17 cellular contexts compared by ENCODE assay signal in the genomic region with DNA sequence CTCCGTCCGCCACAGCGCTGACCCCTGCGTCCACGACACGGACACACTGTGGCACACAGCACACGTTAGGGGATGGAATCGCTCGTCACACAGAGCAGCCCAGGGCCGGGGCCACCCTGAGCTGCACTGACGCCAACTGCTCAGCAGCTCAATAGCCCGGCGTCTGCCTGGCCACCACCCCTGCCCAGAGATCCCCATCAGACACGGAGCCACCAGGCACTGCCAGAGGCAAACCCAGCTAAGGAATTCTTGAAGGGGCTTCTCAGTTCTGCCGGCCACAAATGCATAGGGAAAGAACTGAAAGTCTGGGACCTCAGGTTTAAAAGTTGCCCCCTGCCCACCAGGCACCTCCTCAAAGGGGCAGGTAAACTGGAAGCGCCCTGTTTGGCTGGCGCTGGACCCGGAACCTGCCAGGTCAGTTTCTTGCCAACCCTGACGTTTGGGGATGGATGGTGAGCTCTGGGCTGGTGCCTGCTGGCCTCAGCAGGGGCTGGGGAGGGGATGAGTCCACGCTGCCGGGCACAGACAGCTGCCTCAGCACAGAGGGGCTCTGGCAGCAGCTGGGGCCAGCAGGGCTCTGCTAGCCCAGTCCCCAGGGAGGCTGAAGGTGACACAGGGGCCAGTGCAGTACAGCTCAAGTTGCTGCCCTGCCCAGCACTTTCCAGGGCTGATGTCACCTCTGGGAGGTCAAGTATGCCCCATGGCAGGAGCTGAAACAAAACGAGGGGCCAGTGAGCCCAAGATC. TPM values are rescaled to one million over a fixed set of nuclear protein-coding genes. Genes with fewer than 3 reads are reported as not detected.
DNase-seq lines count a peak whose midpoint lies in the region; ATAC-seq and TF ChIP-seq lines count a peak whose summit lies in the region.
"Had no signal": no experiment of that assay in that cellular context is flagged by ENCODE, and none has a peak within 500 bp of the region (broad histone marks: within the 10 kb centered on the region; RNA-seq: fewer than 3 reads in every experiment).

No MANE protein-coding gene starts in this region.

- no peak overlapping the region for H3K9ac ChIP-seq in duodenal mucosa (ENCODE audit: low read depth in 1 of 2, low read length in 2 of 2)
- peak overlapping the region; percentile 34 to 68 (median 57) for H3K9ac ChIP-seq in skeletal muscle tissue (ENCODE audit: low read depth in 1 of 3, low read length in 3 of 3)
- H3K9ac ChIP-seq in trophoblast cell (ENCODE audit: low read length): no peak overlapping the region

- no peak overlapping the region for H3K23ac ChIP-seq in trophoblast cell (ENCODE audit: low read length)

- H3K36me3 Mint-ChIP-seq in activated CD8-positive, alpha-beta T cell treated with anti-CD3 and anti-CD28 coated beads, Interleukin-2, amount 10 ng/mL, durations not matched to agents 7 days and 5 days (ENCODE audit: low read depth): peaks cover 4% of the 10 kb centered on the region
- H3K36me3 Mint-ChIP-seq: activated naive CD8-positive, alpha-beta T cell had no signal

- H2BK120ac ChIP-seq in trophoblast cell (ENCODE audit: insufficient read depth, low read length, poor library complexity): no peak overlapping the region

- H3K9me3 ChIP-seq in Panc1 (ENCODE audit: control insufficient read depth, insufficient read depth, low read depth, low read length): no peaks in the 10 kb centered on the region
- H3K9me3 ChIP-seq in duodenal mucosa (ENCODE audit: control insufficient read depth in 1 of 2, low read length in 2 of 2): no peaks in the 10 kb centered on the region
- no peaks in the 10 kb centered on the region for H3K9me3 ChIP-seq in left lung
- no peaks in the 10 kb centered on the region for H3K9me3 ChIP-seq in skeletal muscle tissue (ENCODE audit: control insufficient read depth in 3 of 3, low read length in 3 of 3)
- no peaks in the 10 kb centered on the region for H3K9me3 ChIP-seq in trophoblast cell (ENCODE audit: insufficient read depth, low read depth, low read length)

- H4K91ac ChIP-seq in trophoblast cell (ENCODE audit: low read depth, low read length): no peak overlapping the region

- TF ChIP-seq CTCF in Panc1 (IDR thresholded peaks at IDR 0.05) (no peak), left lung (IDR thresholded peaks at IDR 0.05) (no peak)

- no peak overlapping the region for H4K12ac ChIP-seq in trophoblast cell (ENCODE audit: low read depth, low read length)

- no peaks in the 10 kb centered on the region for H3K79me1 ChIP-seq in trophoblast cell (ENCODE audit: low read length)

- H3K9me3 Mint-ChIP-seq in activated CD8-positive, alpha-beta T cell treated with anti-CD3 and anti-CD28 coated beads, Interleukin-2, amount 10 ng/mL, durations not matched to agents 7 days and 5 days (ENCODE audit: insufficient read depth): no peaks in the 10 kb centered on the region
- H3K9me3 Mint-ChIP-seq: T-cell had no signal

- no peak overlapping the region for H3K14ac ChIP-seq in trophoblast cell (ENCODE audit: low read length)

- H2BK12ac ChIP-seq in trophoblast cell (ENCODE audit: low read length): no peak overlapping the region

- no peaks in the 10 kb centered on the region for H3K79me2 ChIP-seq in trophoblast cell (ENCODE audit: control insufficient read depth, insufficient read depth, low read length, poor library complexity)

- no peaks in the 10 kb centered on the region for H3K4me1 Mint-ChIP-seq in activated CD8-positive, alpha-beta T cell treated with anti-CD3 and anti-CD28 coated beads, Interleukin-2, amount 10 ng/mL, durations not matched to agents 7 days and 5 days (ENCODE audit: low read depth)
- H3K4me1 Mint-ChIP-seq: T-cell had no signal

- no peak overlapping the region for H2AK5ac ChIP-seq in trophoblast cell (ENCODE audit: low read length)

- no peak overlapping the region for H2BK5ac ChIP-seq in trophoblast cell (ENCODE audit: low read depth, low read length, poor library complexity)

- in situ Hi-C loops in Panc1 (cut with HindIII; ENCODE audit: low pct_unique_long_range_greater_than_20kb, low sequenced_read_pairs): no loop called here

- DNase-seq in Panc1 (ENCODE audit: low read depth, low spot score): no peak
- peak in 1 of 2 donors; percentile 53 for DNase-seq in left lung
- no peak for DNase-seq in trophoblast cell
- DNase-seq in activated CD8-positive, alpha-beta T cell treated with anti-CD3 and anti-CD28 coated beads, Interleukin-2, amount 10 ng/mL, durations not matched to agents 7 days and 5 days: no peak
- DNase-seq: activated CD4-positive, alpha-beta T cell treated with anti-CD3 and anti-CD28 coated beads for 1 hour; activated T-cell treated with anti-CD3 and anti-CD28 coated beads for 4 hours; Calu3; GF-D8; NCI-H1105; NCI-H446; stimulated activated CD4-positive, alpha-beta T cell treated with anti-CD3 and anti-CD28 coated beads, Interleukin-4, amount 100 ng/mL, for 1 hour; T-cell had no signal

- no peak overlapping the region for H3K18ac ChIP-seq in trophoblast cell (ENCODE audit: low read length)

- H3K4me2 ChIP-seq in trophoblast cell (ENCODE audit: low read length): no peak overlapping the region

- no peaks in the 10 kb centered on the region for H3K36me3 ChIP-seq in Panc1 (ENCODE audit: control insufficient read depth, insufficient read depth, low read length)
- peaks cover 12 to 66% of the 10 kb centered on the region in 2 donors for H3K36me3 ChIP-seq in duodenal mucosa (ENCODE audit: control insufficient read depth in 1 of 2, insufficient read depth in 2 of 2, low read length in 2 of 2)
- peaks cover 0 to 78% of the 10 kb centered on the region in 2 donors for H3K36me3 ChIP-seq in left lung
- peaks cover 0 to 4% (median 0%) of the 10 kb centered on the region in 3 donors for H3K36me3 ChIP-seq in skeletal muscle tissue (ENCODE audit: control insufficient read depth in 3 of 3, insufficient read depth in 3 of 3, low read length in 3 of 3)
- peaks cover 10 to 16% of the 10 kb centered on the region in 2 experiments for H3K36me3 ChIP-seq in trophoblast cell (ENCODE audit: control insufficient read depth in 1 of 2, insufficient read depth in 2 of 2, low read length in 2 of 2)

- H3K4ac ChIP-seq in trophoblast cell (ENCODE audit: low read depth, low read length): no peak overlapping the region

- POLR2A ChIA-PET in Panc1 (lab: Charles Lee): no interaction called here
- POLR2A ChIA-PET in activated CD8-positive, alpha-beta T cell treated with anti-CD3 and anti-CD28 coated beads, Interleukin-2, amount 10 ng/mL, durations not matched to agents 7 days and 5 days (lab: Charles Lee): no interaction called here

- H3K27ac ChIP-seq in Panc1 (ENCODE audit: low read length): no peak overlapping the region
- peak overlapping the region; percentile 54 for H3K27ac ChIP-seq in duodenal mucosa (ENCODE audit: low read depth, low read length)
- peak overlapping the region in 1 of 2 donors; percentile 3 for H3K27ac ChIP-seq in left lung
- H3K27ac ChIP-seq in skeletal muscle tissue (ENCODE audit: low read depth, low read length): peak overlapping the region; percentile 72
- no peak overlapping the region for H3K27ac ChIP-seq in trophoblast cell (ENCODE audit: low read depth, low read length)

- H3K4me3 Mint-ChIP-seq in activated CD8-positive, alpha-beta T cell treated with anti-CD3 and anti-CD28 coated beads, Interleukin-2, amount 10 ng/mL, durations not matched to agents 7 days and 5 days: no peak overlapping the region
- H3K4me3 Mint-ChIP-seq: activated naive CD8-positive, alpha-beta T cell; T-cell had no signal

- WGBS in trophoblast cell (ENCODE audit: extremely low coverage, insufficient coverage, insufficient read length): no CpG with 5 or more reads among the region's 22 CpGs

- no peak overlapping the region for H3K27ac Mint-ChIP-seq in activated CD8-positive, alpha-beta T cell treated with anti-CD3 and anti-CD28 coated beads, Interleukin-2, amount 10 ng/mL, durations not matched to agents 7 days and 5 days
- H3K27ac Mint-ChIP-seq: activated naive CD8-positive, alpha-beta T cell; T-cell had no signal

- BruUV-seq in Panc1 (replicated peaks; lab: Mats Ljungman, UMichigan): no TSS peak

- no peak overlapping the region for H4K8ac ChIP-seq in trophoblast cell (ENCODE audit: low read depth, low read length)

- H3K4me1 ChIP-seq in Panc1 (ENCODE audit: control insufficient read depth, insufficient read depth, low read length) (no peaks in the 10 kb centered on the region), duodenal mucosa (ENCODE audit: control insufficient read depth in 1 of 2, insufficient read depth in 2 of 2, low read length in 2 of 2) (no peaks in the 10 kb centered on the region), left lung (peaks cover 4 to 11% of the 10 kb centered on the region in 2 donors), skeletal muscle tissue (ENCODE audit: control insufficient read depth in 3 of 3, insufficient read depth in 3 of 3, low read length in 3 of 3) (peaks cover 16 to 47% (median 28%) of the 10 kb centered on the region in 3 donors), trophoblast cell (ENCODE audit: control insufficient read depth in 1 of 2, insufficient read depth in 2 of 2, low read length in 2 of 2) (no peaks in the 10 kb centered on the region)

- ATAC-seq in Panc1: 0 out of 2 replicates have a peak, but pooled peaks have one; percentile 9
- ATAC-seq in left lung: peak; percentile 9
- no peak for ATAC-seq in HG02884 (IDR thresholded peaks at IDR 0.05; ENCODE audit: unreplicated experiment)
- ATAC-seq in GM19452 (IDR thresholded peaks at IDR 0.05; ENCODE audit: unreplicated experiment): no peak
- ATAC-seq in activated CD8-positive, alpha-beta T cell treated with anti-CD3 and anti-CD28 coated beads, Interleukin-2, amount 10 ng/mL, durations not matched to agents 7 days and 5 days: no peak
- ATAC-seq: T-cell had no signal

- H3K4me3 ChIP-seq in Panc1 (ENCODE audit: low read depth in 2 of 2, low read length in 2 of 2) (no peak overlapping the region), duodenal mucosa (ENCODE audit: low read depth in 1 of 2, low read length in 2 of 2) (no peak overlapping the region), left lung (no peak overlapping the region), skeletal muscle tissue (ENCODE audit: low read length in 3 of 3) (peak overlapping the region; percentile 37 to 59 (median 54)), trophoblast cell (ENCODE audit: low read depth, low read length) (no peak overlapping the region)

- no peaks in the 10 kb centered on the region for H3K27me3 Mint-ChIP-seq in activated CD8-positive, alpha-beta T cell treated with anti-CD3 and anti-CD28 coated beads, Interleukin-2, amount 10 ng/mL, durations not matched to agents 7 days and 5 days (ENCODE audit: low read depth)
- H3K27me3 Mint-ChIP-seq: activated naive CD8-positive, alpha-beta T cell; T-cell had no signal

- intact Hi-C loops in Panc1 (cut with micrococcal nuclease; ENCODE audit: unreplicated experiment): no loop called here
- intact Hi-C loops in left lung (cut with DNase I): no loop called here

- H2AFZ ChIP-seq in trophoblast cell (ENCODE audit: insufficient read depth, low read length, poor library complexity): no peak overlapping the region

- H3K27me3 ChIP-seq in Panc1 (ENCODE audit: control insufficient read depth, insufficient read depth, low read length) (no peaks in the 10 kb centered on the region), duodenal mucosa (ENCODE audit: control insufficient read depth in 1 of 2, insufficient read depth in 2 of 2, low read length in 2 of 2) (no peaks in the 10 kb centered on the region), left lung (no peaks in the 10 kb centered on the region), skeletal muscle tissue (ENCODE audit: control insufficient read depth in 3 of 3, insufficient read depth in 3 of 3, low read length in 3 of 3) (peaks cover 0 to 15% (median 0%) of the 10 kb centered on the region in 3 donors), trophoblast cell (ENCODE audit: insufficient read depth, low read length) (peaks cover 12% of the 10 kb centered on the region)

- CTCF ChIA-PET in Panc1 (lab: Charles Lee): no interaction called here
- CTCF ChIA-PET in activated CD8-positive, alpha-beta T cell treated with anti-CD3 and anti-CD28 coated beads, Interleukin-2, amount 10 ng/mL, durations not matched to agents 7 days and 5 days (lab: Charles Lee): no interaction called here

RNA-seq across cellular contexts. Expression of a gene that starts 33.2 kb away (rescaled TPM):
- total RNA-seq in Panc1 (2021; ENCODE audit: unreplicated experiment) (10.2 TPM), left lung (10 to 100 TPM; 10.6 to 11.6 TPM), skeletal muscle tissue (15.1 TPM)
- 10.7 TPM for polyA plus RNA-seq in Panc1 (2012; ENCODE audit: insufficient read length)
- 10.6 and 10.9 TPM in 2 replicates for polyA plus RNA-seq in trophoblast cell (2013)
- 10 to 100 TPM; 10.0 to 10.4 TPM for total RNA-seq in activated CD8-positive, alpha-beta T cell treated with anti-CD3 and anti-CD28 coated beads, Interleukin-2, amount 10 ng/mL, durations not matched to agents 7 days and 5 days

RNA-seq across cellular contexts. Expression of a gene that starts 50.5 kb away (rescaled TPM):
- total RNA-seq in Panc1 (2021; ENCODE audit: unreplicated experiment) (126 TPM), left lung (10 to 100 TPM; 33.8 to 55.4 TPM), skeletal muscle tissue (33.9 TPM)
- polyA plus RNA-seq in Panc1 (2012; ENCODE audit: insufficient read length): 134 TPM
- polyA plus RNA-seq in trophoblast cell (2013): 57.9 and 59.2 TPM in 2 replicates
- under 1 TPM; 0.68 to 0.97 TPM for total RNA-seq in activated CD8-positive, alpha-beta T cell treated with anti-CD3 and anti-CD28 coated beads, Interleukin-2, amount 10 ng/mL, durations not matched to agents 7 days and 5 days

Comparison
In these comparisons a context has a peak if more than half of its experiments do, and no peak if none do; other contexts are left out.
1. ATAC-seq: peak in Panc1 (single experiment) and left lung (single experiment); none in HG02884 (single experiment), GM19452 (single experiment) and activated CD8-positive, alpha-beta T cell treated with anti-CD3 and anti-CD28 coated beads, Interleukin-2, amount 10 ng/mL, durations not matched to agents 7 days and 5 days (single experiment).
2. H3K27ac ChIP-seq: peak in duodenal mucosa (single experiment) and skeletal muscle tissue (single experiment); none in Panc1 (single experiment) and trophoblast cell (single experiment).
3. H3K4me3 ChIP-seq: peak in skeletal muscle tissue (3 of 3); none in Panc1 (0 of 2), duodenal mucosa (0 of 2), left lung (0 of 2) and trophoblast cell (single experiment).
4. H3K9ac ChIP-seq: peak in skeletal muscle tissue (3 of 3); none in duodenal mucosa (0 of 2) and trophoblast cell (single experiment).
5. RNA of a gene that starts 50.5 kb away (total RNA-seq): 126 TPM in Panc1 (single experiment), 33.8 to 55.4 TPM in left lung and 33.9 TPM in skeletal muscle tissue (single experiment); 0.68 to 0.97 TPM in activated CD8-positive, alpha-beta T cell treated with anti-CD3 and anti-CD28 coated beads, Interleukin-2, amount 10 ng/mL, durations not matched to agents 7 days and 5 days; every median in the first group is over 10 times any median in the second.